Comparison of ENCODE assay signal across 2 cellular contexts in the genomic region with DNA sequence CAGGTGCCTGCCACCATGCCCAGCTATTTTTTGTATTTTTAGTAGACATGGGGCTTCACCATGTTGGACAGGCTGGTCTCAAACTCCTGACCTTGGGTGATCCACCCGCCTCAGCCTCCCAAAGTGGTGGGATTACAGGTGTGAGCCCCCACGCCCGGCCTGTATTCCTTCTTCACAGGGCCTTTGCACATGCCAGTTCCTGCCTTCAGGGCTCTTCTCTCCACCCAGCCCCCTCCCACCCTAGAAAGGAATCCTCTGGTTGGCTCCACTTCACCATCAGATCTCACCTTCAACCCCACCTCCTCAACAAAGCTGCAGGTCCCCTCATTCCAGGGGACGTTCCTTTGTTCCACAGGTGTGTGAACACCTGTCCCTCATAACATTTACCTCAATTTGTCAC.
TF ChIP-seq lines count a peak whose summit lies in the region.

No MANE protein-coding gene starts in this region.

TF ChIP-seq in HepG2, 621 proteins besides CTCF, POLR2A, EP300 and RAD21:
- no peak for TF ChIP-seq FOXK1 (CRISPR knock-in tag; IDR thresholded peaks at IDR 0.05; ENCODE audit: borderline replicate concordance, low read depth)
- TF ChIP-seq ZSCAN22 (CRISPR knock-in tag; IDR thresholded peaks at IDR 0.05) = no peak
- TF ChIP-seq MXD4 (CRISPR knock-in tag; IDR thresholded peaks at IDR 0.05) = no peak
- TF ChIP-seq KLF6 (CRISPR knock-in tag; IDR thresholded peaks at IDR 0.05) = no peak
- TF ChIP-seq ZNF510 (CRISPR knock-in tag; IDR thresholded peaks at IDR 0.05; ENCODE audit: low read depth) = no peak
- TF ChIP-seq KLF15 (CRISPR knock-in tag; IDR thresholded peaks at IDR 0.05; ENCODE audit: borderline replicate concordance) = no peak
- TF ChIP-seq ATF7 (IDR thresholded peaks at IDR 0.05) = no peak
- TF ChIP-seq ATF7 (CRISPR knock-in tag; IDR thresholded peaks at IDR 0.05) = no peak

TF ChIP-seq in WTC11, 78 proteins besides CTCF, POLR2A, EP300 and RAD21:
- no peak for TF ChIP-seq FOXK1 (CRISPR knock-in tag; IDR thresholded peaks at IDR 0.05)
- TF ChIP-seq, protein P1, sequence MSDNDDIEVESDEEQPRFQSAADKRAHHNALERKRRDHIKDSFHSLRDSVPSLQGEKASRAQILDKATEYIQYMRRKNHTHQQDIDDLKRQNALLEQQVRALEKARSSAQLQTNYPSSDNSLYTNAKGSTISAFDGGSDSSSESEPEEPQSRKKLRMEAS (CRISPR knock-in tag; IDR thresholded peaks at IDR 0.05) = no peak
- TF ChIP-seq MXD4 (CRISPR knock-in tag; IDR thresholded peaks at IDR 0.05; ENCODE audit: borderline replicate concordance) = no peak
- TF ChIP-seq HMGA2 (CRISPR knock-in tag; IDR thresholded peaks at IDR 0.05) = no peak
- TF ChIP-seq JAZF1 (CRISPR knock-in tag; IDR thresholded peaks at IDR 0.05) = no peak
